Comparison of ENCODE assay signal across 1 cellular context in genomic region chr7:152341039-152341913, GRCh38.
A peak's percentile ranks its signal among the peaks of the same experiment; 100 is the strongest.
TF ChIP-seq lines count a peak whose summit lies in the region.

No MANE protein-coding gene starts in this region.

TF ChIP-seq in K562, 482 proteins besides CTCF, POLR2A, EP300 and RAD21 (continued from another document and continues in another):
- TF ChIP-seq MGA (IDR thresholded peaks at IDR 0.05) (0 out of 2 replicates have a peak, but pooled peaks have one; percentile 14), PBX2 (CRISPR knock-in tag; IDR thresholded peaks at IDR 0.05; ENCODE audit: low read depth) (no peak), PBX2 (tag; conservative IDR thresholded peaks at IDR 0.05; ENCODE audit: low read depth) (peak; percentile 59), USF1 (CRISPR knock-in tag; IDR thresholded peaks at IDR 0.05) (peak; percentile 83), CREB3 (tag; conservative IDR thresholded peaks at IDR 0.05; ENCODE audit: low read depth) (no peak), ZNF318 (IDR thresholded peaks at IDR 0.05; ENCODE audit: borderline replicate concordance in 1 of 2, low read depth in 1 of 2) (0 out of 4 replicates have a peak, but pooled peaks of 1 of the 2 experiments have one; percentile 63), CC2D1A (IDR thresholded peaks at IDR 0.05) (peak; percentile 64), TFAP4 (CRISPR knock-in tag; IDR thresholded peaks at IDR 0.05; ENCODE audit: borderline replicate concordance) (no peak), ZNF165 (CRISPR knock-in tag; IDR thresholded peaks at IDR 0.05; ENCODE audit: borderline replicate concordance) (no peak), ZNF12 (CRISPR knock-in tag; IDR thresholded peaks at IDR 0.05) (no peak), SMC3 (conservative IDR thresholded peaks at IDR 0.05; ENCODE audit: insufficient read depth, low read depth, low read length) (peak; percentile 66; the same call in 1 of the 2 replicates), FOXJ3 (CRISPR knock-in tag; IDR thresholded peaks at IDR 0.05) (no peak), CREB1 (IDR thresholded peaks at IDR 0.05) (no peak), CREB1 (CRISPR knock-in tag; IDR thresholded peaks at IDR 0.05) (no peak), DEAF1 (CRISPR knock-in tag; IDR thresholded peaks at IDR 0.05) (peak; percentile 66), ZNF584 (CRISPR knock-in tag; IDR thresholded peaks at IDR 0.05; ENCODE audit: low read depth) (no peak), CBFA2T2 (conservative IDR thresholded peaks at IDR 0.05) (0 out of 2 replicates have a peak, but pooled peaks have one; percentile 20), USF2 (CRISPR knock-in tag; IDR thresholded peaks at IDR 0.05) (peak; percentile 90)
